In genomic region chr22:20040801-20041200, GRCh38 we compare ENCODE assay signal across 19 cellular contexts.
"Had no signal": no experiment of that assay in that cellular context is flagged by ENCODE, and none has a peak within 500 bp of the region (broad histone marks: within the 10 kb centered on the region; RNA-seq: fewer than 3 reads in every experiment).

No MANE protein-coding gene starts in this region.

- H3K9me3 ChIP-seq: SK-N-SH had no signal

- ATAC-seq: HepG2, Panc1, PC-3 had no signal

- H3K9ac ChIP-seq: SK-N-SH had no signal

- H3K4me2 ChIP-seq: SK-N-SH had no signal

- DNase-seq: KBM-7; MV-4-11; NCI-H1048; NCI-H1436 treated with DMSO at 0.1 percent for 48 hours; NCI-H1694; NCI-H187 treated with DMSO at 0.1 percent for 48 hours; NCI-H2029 treated with DMSO at 0.1 percent for 48 hours; NCI-H2171 treated with DMSO at 0.1 percent for 48 hours; NCI-H345; NCI-H510A treated with DMSO at 0.1 percent for 48 hours; NCI-H526; NCI-H82; NK-92 treated with Interleukin-12 subunit alpha and Interleukin-12 subunit beta, amount 100 ng/mL, for 24 hours; PC-3; SK-N-SH; SW 1271 had no signal

- H3K27ac ChIP-seq: RWPE1 had no signal

- FAIRE-seq: HepG2 had no signal
